Comparison of ENCODE assay signal across 20 cellular contexts in genomic region chr2:107412981-107413380, GRCh38.
DNase-seq lines count a peak whose midpoint lies in the region; ATAC-seq, FAIRE-seq and TF ChIP-seq lines count a peak whose summit lies in the region.
"Had no signal": no experiment of that assay in that cellular context is flagged by ENCODE, and none has a peak within 500 bp of the region (broad histone marks: within the 10 kb centered on the region; RNA-seq: fewer than 3 reads in every experiment).

No MANE protein-coding gene starts in this region.

- no peak overlapping the region for H3K4me3 ChIP-seq in fibroblast of mammary gland (ENCODE audit: control insufficient read depth, low read depth, low read length)
- no peak overlapping the region for H3K4me3 ChIP-seq in retinal pigment epithelial cell (ENCODE audit: low read length)
- H3K4me3 ChIP-seq: adrenal gland, esophagus muscularis mucosa, heart left ventricle, testis had no signal

- ATAC-seq in left colon = no peak

- DNase-seq in AG20443 (ENCODE audit: low spot score) = peak; percentile 29
- no peak for DNase-seq in RCC 7860 (ENCODE audit: low spot score)
- DNase-seq in fibroblast of mammary gland (ENCODE audit: low read depth) = peak; percentile 82
- DNase-seq in retinal pigment epithelial cell (ENCODE audit: low read depth) = peak; percentile 79
- DNase-seq in OCI-M1 (lab: John Stamatoyannopoulos, UW) = no peak
- no peak for DNase-seq in NCI-H1436 (lab: John Stamatoyannopoulos, UW)
- DNase-seq in left colon = no peak
- DNase-seq in NCI-H69 (lab: John Stamatoyannopoulos, UW) = no peak
- DNase-seq: activated CD8-positive, alpha-beta memory T cell treated with anti-CD3 and anti-CD28 coated beads, Interleukin-2, amount 50 U/mL, for 4 hours; activated effector memory CD4-positive, alpha-beta T cell treated with anti-CD3 and anti-CD28 coated beads, Interleukin-2, amount 50 U/mL, for 16 hours; adrenal gland; effector memory CD4-positive, alpha-beta T cell; GOT3; heart left ventricle; NCI-H1694 treated with DMSO at 0.1 percent for 48 hours; SIG-M5; testis; WERI-Rb-1 had no signal

- intact Hi-C loops in left colon (cut with DNase I, micrococcal nuclease) = no loop called here

- TF ChIP-seq CTCF in fibroblast of mammary gland (conservative IDR thresholded peaks at IDR 0.05; ENCODE audit: control insufficient read depth, insufficient read depth, low read depth, low read length) (no peak), retinal pigment epithelial cell (conservative IDR thresholded peaks at IDR 0.05; ENCODE audit: low read depth, low read length) (no peak)

- FAIRE-seq in RCC 7860 (lab: Jason Lieb, UNC) = peak; percentile 50
- FAIRE-seq: G401.6 had no signal

Comparison
In these comparisons a context has a peak if more than half of its experiments do, and no peak if none do; other contexts are left out.
1. DNase-seq: peak in AG20443 (single experiment), fibroblast of mammary gland (single experiment) and retinal pigment epithelial cell (single experiment); none in RCC 7860 (single experiment), OCI-M1 (single experiment), NCI-H1436 (single experiment), left colon (0 of 2) and NCI-H69 (single experiment).